ENCODE assay signal across 8 cellular contexts in the genomic region with DNA sequence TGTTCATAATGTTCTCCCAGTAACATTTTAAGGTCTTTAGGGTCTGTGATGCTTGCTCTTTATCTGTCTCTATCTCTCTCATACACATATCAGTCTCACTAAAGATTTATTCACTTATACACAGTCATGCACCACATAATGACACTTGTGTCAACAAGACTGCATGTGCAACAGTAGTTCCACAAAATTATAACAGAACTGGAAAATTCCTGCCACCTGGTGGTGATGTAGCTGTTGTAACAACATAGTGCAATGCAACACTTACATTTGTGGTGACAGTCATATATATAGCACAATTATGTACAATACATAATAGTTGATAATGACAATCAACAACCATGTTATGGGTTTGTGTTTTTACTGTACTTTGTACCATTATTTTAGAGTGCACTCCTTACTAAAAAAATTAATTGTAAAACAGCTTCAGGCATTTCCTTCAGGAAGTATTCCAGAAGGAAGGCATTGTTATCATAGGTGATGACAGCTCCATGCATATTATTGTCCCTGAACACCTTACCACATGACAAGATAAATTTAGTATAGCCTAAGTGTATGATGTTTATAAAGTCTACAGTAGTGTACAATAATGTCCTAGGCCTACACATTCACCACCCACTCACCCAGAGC. TPM values are rescaled to one million over a fixed set of nuclear protein-coding genes. Genes with fewer than 3 reads are reported as not detected.
DNase-seq lines count a peak whose midpoint lies in the region; ATAC-seq, FAIRE-seq and TF ChIP-seq lines count a peak whose summit lies in the region.

No MANE protein-coding gene starts in this region.

- intact Hi-C loops in K562 (cut with micrococcal nuclease), result loop anchor here (2.0 to 10.0 kb wide), 3 partner anchors 215 to 517 kb away; a partner anchor contains a TSS

- FAIRE-seq in K562 (lab: Jason Lieb, UNC), result peak; percentile 68

- no peak overlapping the region for H3K4me3 Mint-ChIP-seq in nephron

- peak; percentile 87 for ATAC-seq in K562
- no peak for ATAC-seq in GM21526 (IDR thresholded peaks at IDR 0.05; ENCODE audit: low FRiP score, unreplicated experiment)
- ATAC-seq in omental fat pad (ENCODE audit: low FRiP score), result no peak

- no peaks in the 10 kb centered on the region for H3K4me1 ChIP-seq in K562 (replicated peaks in 1 of 2; ENCODE audit: control insufficient read depth in 2 of 2, insufficient read depth in 2 of 2, low read length in 2 of 2)

- H3K36me3 ChIP-seq in K562 (ENCODE audit: control insufficient read depth, insufficient read depth, low read length), result no peaks in the 10 kb centered on the region

- POLR2A ChIA-PET in K562 (lab: Yijun Ruan, JAX), result interaction anchor here (0.6 kb wide), 1 partner anchor 671 kb away, joined by 3 read pairs; no protein-coding TSS in a partner anchor

- no peak overlapping the region for H3K4me2 ChIP-seq in K562 (ENCODE audit: insufficient read depth, low read length)

- H3K27me3 ChIP-seq in K562 (ENCODE audit: control insufficient read depth in 2 of 2, insufficient read depth in 2 of 2, low read length in 2 of 2), result no peaks in the 10 kb centered on the region

- H3K4me1 Mint-ChIP-seq in nephron, result no peaks in the 10 kb centered on the region

- no TSS peak for BruUV-seq in K562 (replicated peaks; lab: Mats Ljungman, UMichigan)

- peaks cover 9% of the 10 kb centered on the region for H3K27me3 Mint-ChIP-seq in nephron (ENCODE audit: low read depth)

- no peak overlapping the region for H3K9ac ChIP-seq in K562 (ENCODE audit: insufficient read depth in 1 of 2, low read depth in 2 of 2, low read length in 2 of 2)

- no peak overlapping the region for H3K27ac ChIP-seq in K562 (ENCODE audit: extremely low read depth, low read depth, low read length)

- H3K9me3 ChIP-seq in K562 (replicated peaks; ENCODE audit: control insufficient read depth, insufficient read depth, low read depth, low read length), result no peaks in the 10 kb centered on the region

- H3K4me3 ChIP-seq in K562, result no peak overlapping the region

- TF ChIP-seq CTCF in K562 (IDR thresholded peaks at IDR 0.05 in 2 of 3, conservative IDR thresholded peaks at IDR 0.05 in 1 of 3; ENCODE audit: insufficient read depth in 2 of 3, low read depth in 1 of 3, low read length in 3 of 3), result peak; percentile 44 to 61 (median 53)
- TF ChIP-seq CTCF in nephron (IDR thresholded peaks at IDR 0.05; ENCODE audit: unreplicated experiment in 3 of 3), result peak; percentile 49 to 62 (median 54)
- TF ChIP-seq CTCF in omental fat pad (IDR thresholded peaks at IDR 0.05), result no peak

- in situ Hi-C loops in K562 (cut with MboI), result no loop called here

- H4K20me1 ChIP-seq in K562 (replicated peaks; ENCODE audit: control insufficient read depth, insufficient read depth, low read length), result no peaks in the 10 kb centered on the region

- no peak for TF ChIP-seq EP300 in K562 (IDR thresholded peaks at IDR 0.05; ENCODE audit: low read length)

- H3K36me3 Mint-ChIP-seq in nephron (ENCODE audit: low read depth), result peaks cover 7% of the 10 kb centered on the region

- peak; percentile 23 to 71; a peak in 2 of 4 replicates for TF ChIP-seq RAD21 in K562 (CRISPR knock-in tag; conservative IDR thresholded peaks at IDR 0.05 in 1 of 2, IDR thresholded peaks at IDR 0.05 in 1 of 2)

- peaks cover 20% of the 10 kb centered on the region for H3K9me3 Mint-ChIP-seq in nephron

- H3K27ac Mint-ChIP-seq in nephron, result peak overlapping the region in 1 of 3 experiments; percentile 7

- DNase-seq in NCI-H345 (lab: John Stamatoyannopoulos, UW) (peak; percentile 61), NCI-H345 treated with DMSO at 0.1 percent for 48 hours (lab: John Stamatoyannopoulos, UW; ENCODE audit: unreplicated experiment) (no peak), NCI-H1105 treated with DMSO at 0.1 percent for 48 hours (lab: John Stamatoyannopoulos, UW) (peak; percentile 57), K562 (ENCODE audit: extremely low read depth in 1 of 4, low spot score in 3 of 4) (peak; percentile 26 to 52 (median 28)), omental fat pad (ENCODE audit: low spot score) (no peak), middle frontal gyrus (ENCODE audit: extremely low spot score, low spot score) (no peak)

- no peak overlapping the region for H2AFZ ChIP-seq in K562 (ENCODE audit: low read depth, low read length)

- H3K79me2 ChIP-seq in K562 (ENCODE audit: control insufficient read depth, insufficient read depth, low read length), result no peaks in the 10 kb centered on the region

- no peaks in the 10 kb centered on the region for H3K9me1 ChIP-seq in K562 (ENCODE audit: control insufficient read depth, insufficient read depth, low read length)

- CTCF ChIA-PET in K562 (lab: Yijun Ruan, JAX; ENCODE audit: low intra/inter-chr PET ratio), result interaction anchor here (0.6 to 0.7 kb wide), 2 partner anchors 348 to 520 kb away, joined by 4 to 9 read pairs; no protein-coding TSS in a partner anchor

- TF ChIP-seq POLR2A in K562 (conservative IDR thresholded peaks at IDR 0.05), result no peak

TF ChIP-seq in K562, 482 proteins besides CTCF, POLR2A, EP300 and RAD21 (continues in another document):
- TF ChIP-seq PHB (CRISPR knock-in tag; IDR thresholded peaks at IDR 0.05), result no peak
- TF ChIP-seq CEBPB (tag; IDR thresholded peaks at IDR 0.05), result 0 out of 2 replicates have a peak, but pooled peaks have one; percentile 36
- TF ChIP-seq SMC3 (conservative IDR thresholded peaks at IDR 0.05; ENCODE audit: insufficient read depth, low read depth, low read length), result 0 out of 2 replicates have a peak, but pooled peaks have one; percentile 45
- TF ChIP-seq, protein P1, sequence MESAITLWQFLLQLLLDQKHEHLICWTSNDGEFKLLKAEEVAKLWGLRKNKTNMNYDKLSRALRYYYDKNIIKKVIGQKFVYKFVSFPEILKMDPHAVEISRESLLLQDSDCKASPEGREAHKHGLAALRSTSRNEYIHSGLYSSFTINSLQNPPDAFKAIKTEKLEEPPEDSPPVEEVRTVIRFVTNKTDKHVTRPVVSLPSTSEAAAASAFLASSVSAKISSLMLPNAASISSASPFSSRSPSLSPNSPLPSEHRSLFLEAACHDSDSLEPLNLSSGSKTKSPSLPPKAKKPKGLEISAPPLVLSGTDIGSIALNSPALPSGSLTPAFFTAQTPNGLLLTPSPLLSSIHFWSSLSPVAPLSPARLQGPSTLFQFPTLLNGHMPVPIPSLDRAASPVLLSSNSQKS (CRISPR knock-in tag; IDR thresholded peaks at IDR 0.05), result no peak
- peak; percentile 33; the same call in 1 of the 2 replicates for TF ChIP-seq TEAD4 (IDR thresholded peaks at IDR 0.05; ENCODE audit: low read length)
- no peak for TF ChIP-seq TEAD4 (CRISPR knock-in tag; IDR thresholded peaks at IDR 0.05; ENCODE audit: borderline replicate concordance)
- TF ChIP-seq FOXK2 (conservative IDR thresholded peaks at IDR 0.05 in 1 of 2, IDR thresholded peaks at IDR 0.05 in 1 of 2; ENCODE audit: low read depth in 2 of 2), result peak; percentile 42 to 45; a peak in 2 of 4 replicates
- no peak for TF ChIP-seq DIDO1 (tag; IDR thresholded peaks at IDR 0.05; ENCODE audit: low read depth)

RNA-seq across cellular contexts. Expression of a gene that starts 8.1 kb away (rescaled TPM):
- total RNA-seq in K562 (2011; cell fraction: chromatin; rRNA removed; ENCODE audit: low replicate concordance), result 0.25 and 0.48 TPM in 2 replicates
- 0.33 and 0.39 TPM in 2 replicates for total RNA-seq in K562 (2011; cell fraction: nucleolus; rRNA removed)
- total RNA-seq in K562 (2011; cell fraction: nucleoplasm; rRNA removed), result 0.29 and 0.46 TPM in 2 replicates
- total RNA-seq in K562 (2014; rRNA removed) (not detected in 2 replicates), K562 (2014; rRNA removed; fragmentation: Illumina TruSeq; extraction: Trizol) (0.22 and 0.36 TPM in 2 replicates), K562 (2015; rRNA removed; fragmentation: Illumina TruSeq; extraction: Trizol) (0.15 and 0.22 TPM in 2 replicates), K562 (2021) (0.07 and 0.33 TPM in 2 replicates), omental fat pad (under 1 TPM in 3 of 4 donors, not detected in 1; 0.24 to 0.44 (median 0.37) TPM)
- polyA plus RNA-seq in K562 (2011; rRNA removed) (0.09 and 0.57 TPM in 2 replicates), K562 (2014; fragmentation: Illumina TruSeq; extraction: Trizol) (0.14 and 0.31 TPM in 2 replicates), K562 (2014; fragmentation: Nextera tagmentation; extraction: Ambion mirVana) (under 1 TPM; 0.04 to 0.08 TPM), K562 (2014; rRNA removed) (0.07 and 0.09 TPM in 2 replicates)
- polyA plus RNA-seq in K562 (2011; cell fraction: cytosol; rRNA removed), result 0.07 and 0.12 TPM in 2 replicates
- 0.09 and 0.13 TPM in 2 replicates for polyA plus RNA-seq in K562 (2011; cell fraction: nucleus; rRNA removed)
- polyA plus RNA-seq in K562 (2012), result 0.36 and 0.60 TPM in 2 replicates
- polyA minus RNA-seq in K562 (2011; rRNA and poly(A)+ RNA removed), result 0.18 and 0.32 TPM in 2 replicates
- not detected in 2 replicates for polyA minus RNA-seq in K562 (2011; cell fraction: cytosol; rRNA and poly(A)+ RNA removed)
- polyA minus RNA-seq in K562 (2011; cell fraction: nucleus; rRNA and poly(A)+ RNA removed), result 0.11 TPM in 1 of 2 replicates, not detected in the other

RNA-seq across cellular contexts. Expression of a gene that starts 24.0 kb away (rescaled TPM):
- total RNA-seq in K562 (2011; cell fraction: chromatin; rRNA removed; ENCODE audit: low replicate concordance), result not detected in 2 replicates
- not detected in 2 replicates for total RNA-seq in K562 (2011; cell fraction: nucleolus; rRNA removed)
- total RNA-seq in K562 (2011; cell fraction: nucleoplasm; rRNA removed), result not detected in 2 replicates
- total RNA-seq in K562 (2014; rRNA removed) (not detected in 2 replicates), K562 (2014; rRNA removed; fragmentation: Illumina TruSeq; extraction: Trizol) (not detected in 2 replicates), K562 (2015; rRNA removed; fragmentation: Illumina TruSeq; extraction: Trizol) (not detected in 2 replicates), K562 (2021) (not detected in 2 replicates), omental fat pad (not detected)
- polyA plus RNA-seq in K562 (2011; rRNA removed) (not detected in 2 replicates), K562 (2014; fragmentation: Illumina TruSeq; extraction: Trizol) (not detected in 2 replicates), K562 (2014; fragmentation: Nextera tagmentation; extraction: Ambion mirVana) (not detected), K562 (2014; rRNA removed) (not detected in 2 replicates)
- polyA plus RNA-seq in K562 (2011; cell fraction: cytosol; rRNA removed), result not detected in 2 replicates
- not detected in 2 replicates for polyA plus RNA-seq in K562 (2011; cell fraction: nucleus; rRNA removed)
- polyA plus RNA-seq in K562 (2012), result not detected in 2 replicates
- polyA minus RNA-seq in K562 (2011; rRNA and poly(A)+ RNA removed), result not detected in 2 replicates
- polyA minus RNA-seq in K562 (2011; cell fraction: cytosol; rRNA and poly(A)+ RNA removed), result not detected in 2 replicates
- not detected in 2 replicates for polyA minus RNA-seq in K562 (2011; cell fraction: nucleus; rRNA and poly(A)+ RNA removed)

Comparison
In these comparisons a context has a peak if more than half of its experiments do, and no peak if none do; other contexts are left out.
1. DNase-seq: peak in NCI-H345 (single experiment), NCI-H1105 treated with DMSO at 0.1 percent for 48 hours (single experiment) and K562 (4 of 4); none in NCI-H345 treated with DMSO at 0.1 percent for 48 hours (single experiment), omental fat pad (single experiment) and middle frontal gyrus (single experiment).
2. CTCF ChIP-seq: peak in K562 (3 of 3) and nephron (3 of 3); none in omental fat pad (0 of 3).